8 cellular contexts compared by ENCODE assay signal in the genomic region with DNA sequence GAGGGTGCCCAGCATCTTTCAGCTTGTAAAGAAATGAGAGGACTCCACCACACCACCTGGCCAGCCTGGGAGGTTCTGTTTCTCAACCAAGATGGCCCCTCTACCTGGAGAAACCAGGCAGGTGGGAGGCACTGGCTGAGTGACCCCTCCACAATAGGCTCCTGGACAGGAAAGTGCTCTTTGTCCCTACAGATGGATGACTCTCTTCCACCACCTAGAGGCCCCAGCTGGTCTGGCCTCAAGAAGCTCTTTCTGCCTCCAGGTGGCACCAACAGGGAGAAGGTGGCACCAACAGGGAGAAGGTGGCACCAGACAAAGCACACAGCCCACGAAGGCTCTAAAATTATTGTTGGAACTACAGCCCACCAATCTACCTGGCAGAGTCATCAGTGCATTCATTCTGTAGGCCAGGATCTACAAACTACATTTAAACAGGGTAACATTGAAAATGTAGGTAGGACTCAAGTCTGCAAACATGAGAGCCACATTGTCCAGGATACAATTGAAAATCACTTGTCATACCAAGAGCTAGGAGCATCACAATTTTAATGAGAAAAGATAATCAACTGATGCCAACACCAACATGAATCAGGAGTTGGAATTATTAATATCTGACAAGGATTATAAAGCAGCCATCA. TPM values are rescaled to one million over a fixed set of nuclear protein-coding genes. Genes with fewer than 3 reads are reported as not detected.
DNase-seq lines count a peak whose midpoint lies in the region; ATAC-seq and TF ChIP-seq lines count a peak whose summit lies in the region.

No MANE protein-coding gene starts in this region.

- no peaks in the 10 kb centered on the region for H3K27me3 Mint-ChIP-seq in activated CD4-positive, alpha-beta T cell treated with anti-CD3 and anti-CD28 coated beads, Interleukin-2, amount 10 ng/mL, durations not matched to agents 7 days and 5 days

- H3K9me3 Mint-ChIP-seq in activated CD4-positive, alpha-beta T cell treated with anti-CD3 and anti-CD28 coated beads, Interleukin-2, amount 10 ng/mL, durations not matched to agents 7 days and 5 days, result peaks cover 15% of the 10 kb centered on the region

- peaks cover 29% of the 10 kb centered on the region for H3K36me3 Mint-ChIP-seq in activated CD4-positive, alpha-beta T cell treated with anti-CD3 and anti-CD28 coated beads, Interleukin-2, amount 10 ng/mL, durations not matched to agents 7 days and 5 days (ENCODE audit: low read depth)

- peaks cover 31% of the 10 kb centered on the region for H3K4me1 Mint-ChIP-seq in activated CD4-positive, alpha-beta T cell treated with anti-CD3 and anti-CD28 coated beads, Interleukin-2, amount 10 ng/mL, durations not matched to agents 7 days and 5 days

- POLR2A ChIA-PET in activated CD4-positive, alpha-beta T cell treated with anti-CD3 and anti-CD28 coated beads, Interleukin-2, amount 10 ng/mL, durations not matched to agents 7 days and 5 days (lab: Charles Lee), result interaction anchor here (0.6 kb wide), 1 partner anchor 11 kb away, joined by 3 read pairs; no protein-coding TSS in a partner anchor

- intact Hi-C loops in sciatic nerve (cut with DNase I), result no loop called here

- CTCF ChIA-PET in activated CD4-positive, alpha-beta T cell treated with anti-CD3 and anti-CD28 coated beads, Interleukin-2, amount 10 ng/mL, durations not matched to agents 7 days and 5 days (lab: Charles Lee), result interaction anchor here (0.9 to 1.9 kb wide), 12 partner anchors 11 to 123 kb away, joined by 3 to 6 read pairs (median 4); a partner anchor contains a TSS

- peak; percentile 67 for TF ChIP-seq CTCF in fibroblast of villous mesenchyme (IDR thresholded peaks at IDR 0.05; ENCODE audit: insufficient read depth, low read depth, low read length)

- ATAC-seq in HG03354 (IDR thresholded peaks at IDR 0.05; ENCODE audit: poor library complexity, severe bottlenecking, unreplicated experiment) (no peak), sciatic nerve (no peak)

- DNase-seq in activated T-cell treated with anti-CD3 and anti-CD28 coated beads, Interleukin-2, amount 50 U/mL, for 1 hour, result peak; percentile 50
- DNase-seq in activated T-cell treated with anti-CD3 and anti-CD28 coated beads for 4 hours (no peak), NCI-H146 treated with DMSO at 0.1 percent for 48 hours (lab: John Stamatoyannopoulos, UW; ENCODE audit: unreplicated experiment) (peak; percentile 54), fibroblast of villous mesenchyme (ENCODE audit: low read depth) (peak; percentile 30), sciatic nerve (ENCODE audit: low spot score) (no peak)
- peak; percentile 35 for DNase-seq in activated CD4-positive, alpha-beta T cell treated with anti-CD3 and anti-CD28 coated beads, Interleukin-2, amount 10 ng/mL, durations not matched to agents 7 days and 5 days
- peak; percentile 13 for DNase-seq in stimulated activated naive CD4-positive, alpha-beta T cell treated with Interleukin-2 at 50 U/mL for 16 hours (lab: John Stamatoyannopoulos, UW)

- H3K27ac Mint-ChIP-seq in activated CD4-positive, alpha-beta T cell treated with anti-CD3 and anti-CD28 coated beads, Interleukin-2, amount 10 ng/mL, durations not matched to agents 7 days and 5 days, result no peak overlapping the region

- H3K4me3 ChIP-seq in fibroblast of villous mesenchyme (ENCODE audit: low read depth, low read length), result no peak overlapping the region

- no peak overlapping the region for H3K4me3 Mint-ChIP-seq in activated CD4-positive, alpha-beta T cell treated with anti-CD3 and anti-CD28 coated beads, Interleukin-2, amount 10 ng/mL, durations not matched to agents 7 days and 5 days

RNA-seq across cellular contexts. Expression of a gene that starts 14.4 kb away (rescaled TPM):
- 1 to 10 TPM; 7.4 to 8.9 TPM for total RNA-seq in activated CD4-positive, alpha-beta T cell treated with anti-CD3 and anti-CD28 coated beads, Interleukin-2, amount 10 ng/mL, durations not matched to agents 7 days and 5 days
- not detected in 2 replicates for total RNA-seq in fibroblast of villous mesenchyme
- total RNA-seq in sciatic nerve, result not detected

RNA-seq across cellular contexts. Expression of a gene that starts 15.1 kb away (rescaled TPM):
- not detected for total RNA-seq in activated CD4-positive, alpha-beta T cell treated with anti-CD3 and anti-CD28 coated beads, Interleukin-2, amount 10 ng/mL, durations not matched to agents 7 days and 5 days
- total RNA-seq in fibroblast of villous mesenchyme (not detected in 2 replicates), sciatic nerve (not detected)

RNA-seq across cellular contexts. Expression of a gene that starts 22.2 kb away (rescaled TPM):
- 10 to 100 TPM; 77.4 to 83.7 TPM for total RNA-seq in activated CD4-positive, alpha-beta T cell treated with anti-CD3 and anti-CD28 coated beads, Interleukin-2, amount 10 ng/mL, durations not matched to agents 7 days and 5 days
- total RNA-seq in fibroblast of villous mesenchyme (not detected in 2 replicates), sciatic nerve (0.71 TPM)

RNA-seq across cellular contexts. Expression of a gene that starts 30.7 kb away (rescaled TPM):
- not detected for total RNA-seq in activated CD4-positive, alpha-beta T cell treated with anti-CD3 and anti-CD28 coated beads, Interleukin-2, amount 10 ng/mL, durations not matched to agents 7 days and 5 days
- total RNA-seq in fibroblast of villous mesenchyme (not detected in 2 replicates), sciatic nerve (not detected)

Comparison
In these comparisons a context has a peak if more than half of its experiments do, and no peak if none do; other contexts are left out.
1. DNase-seq: peak in activated T-cell treated with anti-CD3 and anti-CD28 coated beads, Interleukin-2, amount 50 U/mL, for 1 hour (single experiment), NCI-H146 treated with DMSO at 0.1 percent for 48 hours (single experiment), activated CD4-positive, alpha-beta T cell treated with anti-CD3 and anti-CD28 coated beads, Interleukin-2, amount 10 ng/mL, durations not matched to agents 7 days and 5 days (single experiment), fibroblast of villous mesenchyme (single experiment) and stimulated activated naive CD4-positive, alpha-beta T cell treated with Interleukin-2 at 50 U/mL for 16 hours (single experiment); none in activated T-cell treated with anti-CD3 and anti-CD28 coated beads for 4 hours (single experiment) and sciatic nerve (single experiment).
2. RNA of a gene that starts 22.2 kb away (total RNA-seq): 77.4 to 83.7 TPM in activated CD4-positive, alpha-beta T cell treated with anti-CD3 and anti-CD28 coated beads, Interleukin-2, amount 10 ng/mL, durations not matched to agents 7 days and 5 days; 0.71 TPM in sciatic nerve (single experiment) and not detected in fibroblast of villous mesenchyme; every median in the first group is over 10 times any median in the second.